21 cellular contexts compared by ENCODE assay signal in genomic region chr12:125399489-125399888, GRCh38.
"Had no signal": no experiment of that assay in that cellular context is flagged by ENCODE, and none has a peak within 500 bp of the region (broad histone marks: within the 10 kb centered on the region; RNA-seq: fewer than 3 reads in every experiment).

No MANE protein-coding gene starts in this region.

- H3K27ac Mint-ChIP-seq: activated CD4-positive, alpha-beta memory T cell treated with anti-CD3 and anti-CD28 coated beads, Interleukin-2, amount 10 ng/mL, durations not matched to agents 7 days and 5 days; activated CD4-positive, alpha-beta T cell treated with anti-CD3 and anti-CD28 coated beads, Interleukin-2, amount 10 ng/mL, durations not matched to agents 24 days and 14 days; activated naive CD8-positive, alpha-beta T cell treated with anti-CD3 and anti-CD28 coated beads, Interleukin-2, amount 10 ng/mL, durations not matched to agents 7 days and 5 days; activated T-cell treated with anti-CD3 and anti-CD28 coated beads, Interleukin-2, amount 50 U/mL, for 24 hours; activated T-helper 2 cell treated with anti-CD3 and anti-CD28 coated beads, Interferon-gamma antibody, Interleukin-2, Interleukin-4, amounts not matched to agents 10 μg/mL and 5 μg/mL and 100 μg/mL, durations not matched to agents 14 hours and 24 hours and 36 hours; nephron; T-helper 17 cell had no signal

- ATAC-seq: activated CD4-positive, CD25-positive, alpha-beta regulatory T cell treated with anti-CD3 and anti-CD28 coated beads, Interleukin-2, amount 50 U/mL, for 24 hours; left ventricle myocardium superior; T-helper 17 cell; upper lobe of right lung had no signal

- H3K36me3 Mint-ChIP-seq: activated naive CD8-positive, alpha-beta T cell treated with anti-CD3 and anti-CD28 coated beads, Interleukin-2, amount 10 ng/mL, durations not matched to agents 7 days and 5 days had no signal

- H3K4me1 Mint-ChIP-seq: activated naive CD8-positive, alpha-beta T cell treated with anti-CD3 and anti-CD28 coated beads, Interleukin-2, amount 10 ng/mL, durations not matched to agents 7 days and 5 days; central memory CD8-positive, alpha-beta T cell; nephron; T-helper 17 cell had no signal

- H3K4me3 Mint-ChIP-seq: activated CD4-positive, alpha-beta memory T cell treated with anti-CD3 and anti-CD28 coated beads, Interleukin-2, amount 10 ng/mL, durations not matched to agents 7 days and 5 days; activated CD4-positive, alpha-beta T cell treated with anti-CD3 and anti-CD28 coated beads, Interleukin-2, amount 10 ng/mL, durations not matched to agents 24 days and 14 days; activated naive CD8-positive, alpha-beta T cell treated with anti-CD3 and anti-CD28 coated beads, Interleukin-2, amount 10 ng/mL, durations not matched to agents 7 days and 5 days; activated T-cell treated with anti-CD3 and anti-CD28 coated beads, Interleukin-2, amount 50 U/mL, for 24 hours; central memory CD8-positive, alpha-beta T cell; nephron; T-helper 17 cell had no signal

- DNase-seq: activated CD4-positive, alpha-beta memory T cell treated with anti-CD3 and anti-CD28 coated beads, Interleukin-2, amount 10 ng/mL, durations not matched to agents 7 days and 5 days; activated CD4-positive, alpha-beta T cell treated with anti-CD3 and anti-CD28 coated beads, Interleukin-2, amount 10 ng/mL, durations not matched to agents 24 days and 14 days; activated naive CD4-positive, alpha-beta T cell; activated naive CD8-positive, alpha-beta T cell treated with anti-CD3 and anti-CD28 coated beads, Interleukin-2, amount 10 ng/mL, durations not matched to agents 7 days and 5 days; activated T-cell treated with anti-CD3 and anti-CD28 coated beads, Interleukin-2, amount 50 U/mL, for 24 hours; amniotic stem cell; left ventricle myocardium superior; mammary epithelial cell; midbrain; ovary; spleen; stimulated activated CD4-positive, alpha-beta T cell treated with anti-CD3 and anti-CD28 coated beads, Interleukin-4, amount 100 ng/mL, for 1 hour; stimulated activated naive CD4-positive, alpha-beta T cell treated with Interleukin-2 at 50 U/mL for 16 hours; substantia nigra; T-helper 17 cell; thyroid gland; upper lobe of right lung had no signal

- H3K9me3 Mint-ChIP-seq: activated T-helper 2 cell treated with anti-CD3 and anti-CD28 coated beads, Interferon-gamma antibody, Interleukin-2, Interleukin-4, amounts not matched to agents 10 μg/mL and 5 μg/mL and 100 μg/mL, durations not matched to agents 14 hours and 24 hours and 36 hours; central memory CD8-positive, alpha-beta T cell had no signal
